ENCODE assay signal across 8 cellular contexts in genomic region chr6:41073203-41073967, GRCh38. TPM values are rescaled to one million over a fixed set of nuclear protein-coding genes. Genes with fewer than 3 reads are reported as not detected.
A peak's percentile ranks its signal among the peaks of the same experiment; 100 is the strongest.
DNase-seq lines count a peak whose midpoint lies in the region; ATAC-seq lines count a peak whose summit lies in the region.

No MANE protein-coding gene starts in this region.

- H3K4me3 ChIP-seq in ectodermal cell (ENCODE audit: insufficient read depth, low read depth, low read length), result peak overlapping the region; percentile 94

- peaks cover 27% of the 10 kb centered on the region for H3K4me1 Mint-ChIP-seq in memory B cell

- no peaks in the 10 kb centered on the region for H3K9me3 Mint-ChIP-seq in memory B cell

- DNase-seq in C1 segment of cervical spinal cord (lab: John Stamatoyannopoulos, UW), result peak in 13 of 14 donors; percentile 17 to 80 (median 66)
- peak; percentile 71 for DNase-seq in NCI-H82 treated with DMSO at 0.1 percent for 48 hours (lab: John Stamatoyannopoulos, UW; ENCODE audit: unreplicated experiment)
- DNase-seq in activated CD8-positive, alpha-beta memory T cell treated with anti-CD3 and anti-CD28 coated beads for 1 hour (ENCODE audit: extremely low read depth in 1 of 2, low read depth in 1 of 2), result peak; percentile 38 to 69
- DNase-seq in memory B cell (ENCODE audit: low spot score in 2 of 2), result peak; percentile 77 to 80
- peak; percentile 61 to 81 (median 62) for DNase-seq in stimulated activated CD4-positive, alpha-beta T cell treated with anti-CD3 and anti-CD28 coated beads, TNF-alpha, amount 100 ng/mL, for 48 hours (ENCODE audit: low read depth in 3 of 3)

- ATAC-seq in GM19324 (IDR thresholded peaks at IDR 0.05; ENCODE audit: low FRiP score, unreplicated experiment), result peak; percentile 30
- peak; percentile 28 for ATAC-seq in HG03521 (IDR thresholded peaks at IDR 0.05; ENCODE audit: unreplicated experiment)
- ATAC-seq in memory B cell (ENCODE audit: low read depth), result peak; percentile 24

- H3K36me3 Mint-ChIP-seq in memory B cell, result peaks cover 4% of the 10 kb centered on the region

- H3K27ac ChIP-seq in ectodermal cell (ENCODE audit: insufficient read depth, low read depth, low read length, poor library complexity, severe bottlenecking), result peak overlapping the region; percentile 98

- no peaks in the 10 kb centered on the region for H3K27me3 ChIP-seq in ectodermal cell (ENCODE audit: control insufficient read depth, insufficient read depth, low read length, poor library complexity, severe bottlenecking)

- no peaks in the 10 kb centered on the region for H3K27me3 Mint-ChIP-seq in memory B cell

- peaks cover 5% of the 10 kb centered on the region for H3K36me3 ChIP-seq in ectodermal cell (ENCODE audit: control insufficient read depth, insufficient read depth, low read length)

- 0% methylated on average over 74 of the region's 74 CpGs for WGBS in ectodermal cell, 2 experiments

- no peaks in the 10 kb centered on the region for H3K9me3 ChIP-seq in ectodermal cell (ENCODE audit: control insufficient read depth, low read length)

- H3K4me3 Mint-ChIP-seq in memory B cell, result peak overlapping the region; percentile 97

- peak overlapping the region; percentile 98 for H3K27ac Mint-ChIP-seq in memory B cell

- H3K4me1 ChIP-seq in ectodermal cell (ENCODE audit: control insufficient read depth, insufficient read depth, low read length), result peaks cover 9% of the 10 kb centered on the region

RNA-seq across cellular contexts. Expression of gene NFYA, which starts 0.6 kb away (rescaled TPM):
- 60.8 TPM for polyA plus RNA-seq in ectodermal cell (2013, experiment 1 of 4)
- 48.1 TPM for polyA plus RNA-seq in ectodermal cell (2013, experiment 2 of 4)
- polyA plus RNA-seq in ectodermal cell (2013, experiment 3 of 4), result 52.2 TPM
- 54.4 TPM for polyA plus RNA-seq in ectodermal cell (2013, experiment 4 of 4)

RNA-seq across cellular contexts. Expression of gene OARD1, which starts 1.2 kb away (rescaled TPM):
- polyA plus RNA-seq in ectodermal cell (2013, experiment 1 of 4), result 53.3 TPM
- 58.4 TPM for polyA plus RNA-seq in ectodermal cell (2013, experiment 2 of 4)
- 50.7 TPM for polyA plus RNA-seq in ectodermal cell (2013, experiment 3 of 4)
- 53.1 TPM for polyA plus RNA-seq in ectodermal cell (2013, experiment 4 of 4)

RNA-seq across cellular contexts. Expression of gene APOBEC2, which starts 20.4 kb away (rescaled TPM):
- polyA plus RNA-seq in ectodermal cell (2013, experiment 1 of 4), result not detected
- polyA plus RNA-seq in ectodermal cell (2013, experiment 2 of 4), result 0.23 TPM
- not detected for polyA plus RNA-seq in ectodermal cell (2013, experiment 3 of 4)
- not detected for polyA plus RNA-seq in ectodermal cell (2013, experiment 4 of 4)

RNA-seq across cellular contexts. Expression of gene TSPO2, which starts 31.1 kb away (rescaled TPM):
- not detected for polyA plus RNA-seq in ectodermal cell (2013, experiment 1 of 4)
- polyA plus RNA-seq in ectodermal cell (2013, experiment 2 of 4), result not detected
- polyA plus RNA-seq in ectodermal cell (2013, experiment 3 of 4), result not detected
- polyA plus RNA-seq in ectodermal cell (2013, experiment 4 of 4), result not detected

RNA-seq across cellular contexts. Expression of gene UNC5CL, which starts 34.4 kb away (rescaled TPM):
- polyA plus RNA-seq in ectodermal cell (2013, experiment 1 of 4), result 2.5 TPM
- polyA plus RNA-seq in ectodermal cell (2013, experiment 2 of 4), result 2.6 TPM
- polyA plus RNA-seq in ectodermal cell (2013, experiment 3 of 4), result 2.1 TPM
- 1.9 TPM for polyA plus RNA-seq in ectodermal cell (2013, experiment 4 of 4)

Comparison
In these comparisons a context has a peak if more than half of its experiments do, and no peak if none do; other contexts are left out.
1. Peak in every context shown above with its lines: DNase-seq, ATAC-seq, H3K4me3 ChIP-seq and H3K27ac ChIP-seq.